1 cellular context compared by ENCODE assay signal in genomic region chr7:986766-987722, GRCh38.
TF ChIP-seq lines count a peak whose summit lies in the region.

No MANE protein-coding gene starts in this region.

TF ChIP-seq in WTC11, 78 proteins besides CTCF, POLR2A, EP300 and RAD21 (continued from another document):
- no peak for TF ChIP-seq ATF2 (CRISPR knock-in tag; IDR thresholded peaks at IDR 0.05; ENCODE audit: borderline replicate concordance, low read depth)
- no peak for TF ChIP-seq ZNF138 (CRISPR knock-in tag; conservative IDR thresholded peaks at IDR 0.05)
- no peak for TF ChIP-seq FOXP1 (CRISPR knock-in tag; IDR thresholded peaks at IDR 0.05; ENCODE audit: borderline replicate concordance)
- no peak for TF ChIP-seq MYBL2 (CRISPR knock-in tag; IDR thresholded peaks at IDR 0.05)
- TF ChIP-seq CBFB (CRISPR knock-in tag; IDR thresholded peaks at IDR 0.05; ENCODE audit: low read depth): no peak
- TF ChIP-seq RELA (CRISPR knock-in tag; IDR thresholded peaks at IDR 0.05; ENCODE audit: borderline replicate concordance): no peak
- TF ChIP-seq ERG (CRISPR knock-in tag; IDR thresholded peaks at IDR 0.05): no peak
